ENCODE assay signal across 6 cellular contexts in genomic region chr5:177036921-177037320, GRCh38. TPM values are rescaled to one million over a fixed set of nuclear protein-coding genes. Genes with fewer than 3 reads are reported as not detected.
"Had no signal": no experiment of that assay in that cellular context is flagged by ENCODE, and none has a peak within 500 bp of the region (broad histone marks: within the 10 kb centered on the region; RNA-seq: fewer than 3 reads in every experiment).

No MANE protein-coding gene starts in this region.

- H3K27ac ChIP-seq: GM23248, KMS-11 had no signal

- H3K9ac ChIP-seq: GM23248, KMS-11 had no signal

- ATAC-seq: HepG2 had no signal

- H3K4me3 ChIP-seq: GM23248 had no signal

- DNase-seq: GM23248, H9, HCEC 1CT, KBM-7 had no signal

- H2AFZ ChIP-seq: GM23248 had no signal

RNA-seq across cellular contexts. Expression of gene FGFR4, which starts 49.8 kb away (rescaled TPM):
- total RNA-seq: GM23248 had no signal
